ENCODE assay signal across 34 cellular contexts in the genomic region with DNA sequence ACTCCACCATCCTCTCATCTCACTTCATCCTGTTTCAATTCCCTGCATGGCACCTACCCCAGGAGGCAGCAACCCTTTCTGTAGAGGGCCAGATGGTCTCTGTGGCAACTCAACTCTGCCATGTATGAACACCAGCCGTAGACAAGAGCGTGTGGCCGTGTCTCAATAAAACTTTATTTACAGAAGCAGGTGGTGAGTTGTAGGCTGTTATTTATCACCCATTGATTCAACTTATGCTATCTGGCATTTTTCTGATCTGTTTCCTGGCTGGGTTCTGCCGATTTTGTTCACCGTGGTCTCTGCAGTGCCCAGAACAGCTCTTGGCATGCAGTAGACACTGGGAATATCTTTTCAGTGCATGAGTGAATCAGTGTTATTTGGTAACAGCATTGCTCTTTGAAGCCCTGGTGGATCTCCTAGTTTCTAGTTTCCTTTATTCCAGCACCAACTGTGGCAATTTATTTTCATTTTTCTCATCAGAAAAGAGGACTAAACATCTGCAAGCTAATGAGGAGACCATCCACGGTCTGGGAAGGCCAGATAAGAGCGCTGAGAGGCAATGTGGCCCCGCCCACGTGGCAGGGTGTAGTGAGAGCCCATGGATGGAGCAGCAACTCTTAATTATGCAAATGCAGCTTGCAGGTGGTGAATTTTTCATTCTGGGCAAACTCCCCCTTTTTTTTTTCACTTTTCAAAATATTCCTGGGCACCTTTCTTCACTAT.
"Had no signal": no experiment of that assay in that cellular context is flagged by ENCODE, and none has a peak within 500 bp of the region (broad histone marks: within the 10 kb centered on the region; RNA-seq: fewer than 3 reads in every experiment).

No MANE protein-coding gene starts in this region.

- H3K4me1 Mint-ChIP-seq: activated B cell treated with CpG ODN at 0.5 μM for 24 hours; activated naive CD8-positive, alpha-beta T cell treated with anti-CD3 and anti-CD28 coated beads for 36 hours; activated T-helper 17 cell treated with anti-CD3 and anti-CD28 coated beads, Interleukin-2, amount 50 U/mL, for 72 hours had no signal

- H3K27ac Mint-ChIP-seq: activated B cell treated with CpG ODN at 0.5 μM for 24 hours; activated CD4-positive, alpha-beta memory T cell treated with anti-CD3 and anti-CD28 coated beads for 36 hours; activated naive CD8-positive, alpha-beta T cell treated with anti-CD3 and anti-CD28 coated beads for 36 hours; activated T-helper 17 cell treated with anti-CD3 and anti-CD28 coated beads, Interleukin-2, amount 50 U/mL, for 72 hours had no signal

- ATAC-seq: activated T-helper 17 cell treated with anti-CD3 and anti-CD28 coated beads, Interleukin-2, amount 50 U/mL, for 72 hours; Right ventricle myocardium inferior; SK-N-SH treated with all-trans-retinoic acid at 6 μM for 48 hours had no signal

- H3K36me3 Mint-ChIP-seq: activated CD4-positive, alpha-beta memory T cell treated with anti-CD3 and anti-CD28 coated beads for 36 hours; activated naive CD8-positive, alpha-beta T cell treated with anti-CD3 and anti-CD28 coated beads for 36 hours had no signal

- H3K27me3 Mint-ChIP-seq: activated B cell treated with CpG ODN at 0.5 μM for 24 hours had no signal

- DNase-seq: activated B cell treated with CpG ODN at 0.5 μM for 24 hours; activated CD4-positive, alpha-beta memory T cell treated with anti-CD3 and anti-CD28 coated beads for 36 hours; activated CD4-positive, alpha-beta T cell treated with anti-CD3 and anti-CD28 coated beads for 4 hours; activated CD4-positive, alpha-beta T cell treated with anti-CD3 and anti-CD28 coated beads, Interleukin-2, amount 50 U/mL, for 1 hour; activated CD4-positive, CD25-positive, alpha-beta regulatory T cell treated with anti-CD3 and anti-CD28 coated beads, Interleukin-2, amount 50 U/mL, for 72 hours; activated CD8-positive, alpha-beta memory T cell treated with anti-CD3 and anti-CD28 coated beads, Interleukin-2, amount 50 U/mL, for 4 hours; activated effector memory CD4-positive, alpha-beta T cell treated with anti-CD3 and anti-CD28 coated beads, Interleukin-2, amount 50 U/mL, for 16 hours; activated naive CD4-positive, alpha-beta T cell; activated naive CD4-positive, alpha-beta T cell treated with anti-CD3 and anti-CD28 coated beads, Interleukin-2, amount 50 U/mL, for 16 hours; activated naive CD8-positive, alpha-beta T cell treated with anti-CD3 and anti-CD28 coated beads for 36 hours; activated T-cell treated with anti-CD3 and anti-CD28 coated beads for 4 hours; activated T-cell treated with anti-CD3 and anti-CD28 coated beads, Interleukin-2, amount 50 U/mL, for 48 hours; amniotic stem cell; aorta; brain microvascular endothelial cell; central memory CD4-positive, alpha-beta T cell; Kasumi-1; KG1; MG63; NCI-H1048; NCI-H1105 treated with DMSO at 0.1 percent for 48 hours; NCI-H1436 treated with DMSO at 0.1 percent for 48 hours; NCI-H1694 treated with DMSO at 0.1 percent for 48 hours; NCI-H2029; NCI-H345; NCI-H524 treated with DMSO at 0.1 percent for 48 hours; SIG-M5; SW 1271; T-helper 1 cell; T-helper 2 cell; T-helper 9 cell had no signal

- H3K4me3 Mint-ChIP-seq: activated B cell treated with CpG ODN at 0.5 μM for 24 hours; activated CD4-positive, alpha-beta memory T cell treated with anti-CD3 and anti-CD28 coated beads for 36 hours; activated naive CD8-positive, alpha-beta T cell treated with anti-CD3 and anti-CD28 coated beads for 36 hours; activated T-helper 17 cell treated with anti-CD3 and anti-CD28 coated beads, Interleukin-2, amount 50 U/mL, for 72 hours had no signal

- H3K9me3 Mint-ChIP-seq: activated B cell treated with CpG ODN at 0.5 μM for 24 hours; activated CD4-positive, alpha-beta memory T cell treated with anti-CD3 and anti-CD28 coated beads for 36 hours; activated naive CD8-positive, alpha-beta T cell treated with anti-CD3 and anti-CD28 coated beads for 36 hours; activated T-helper 17 cell treated with anti-CD3 and anti-CD28 coated beads, Interleukin-2, amount 50 U/mL, for 72 hours had no signal
